Comparison of ENCODE assay signal across 17 cellular contexts in genomic region chr1:36539526-36539925, GRCh38. TPM values are rescaled to one million over a fixed set of nuclear protein-coding genes. Genes with fewer than 3 reads are reported as not detected.
A peak's percentile ranks its signal among the peaks of the same experiment; 100 is the strongest.
DNase-seq lines count a peak whose midpoint lies in the region; ATAC-seq, FAIRE-seq and TF ChIP-seq lines count a peak whose summit lies in the region.
"Had no signal": no experiment of that assay in that cellular context is flagged by ENCODE, and none has a peak within 500 bp of the region (broad histone marks: within the 10 kb centered on the region; RNA-seq: fewer than 3 reads in every experiment).

No MANE protein-coding gene starts in this region.

- TF ChIP-seq RAD21 in HepG2 (CRISPR knock-in tag; IDR thresholded peaks at IDR 0.05): no peak

- H3K14ac ChIP-seq in H9 (ENCODE audit: insufficient read depth, low read length): no peak overlapping the region

- no peak overlapping the region for H2BK20ac ChIP-seq in H9 (ENCODE audit: low read depth, low read length, poor library complexity, severe bottlenecking)

- H2BK12ac ChIP-seq in H9 (ENCODE audit: insufficient read length, low read depth, low read length): no peak overlapping the region

- H3K79me2 ChIP-seq in H9 (ENCODE audit: insufficient read depth, low read length) (no peaks in the 10 kb centered on the region), HepG2 (ENCODE audit: insufficient read depth, low read length) (no peaks in the 10 kb centered on the region)

- H3K27me3 ChIP-seq in H9 (ENCODE audit: insufficient read depth, low read length) (no peaks in the 10 kb centered on the region), HepG2 (ENCODE audit: control insufficient read depth in 1 of 2, insufficient read depth in 2 of 2, low read length in 2 of 2) (peaks cover 0 to 2% of the 10 kb centered on the region in 2 experiments; a peak in 1 of 5 replicates), testis (no peaks in the 10 kb centered on the region)

- in situ Hi-C loops in HepG2 (cut with HindIII; ENCODE audit: extremely low pct_ligation_motif_present, low pct_unique_long_range_greater_than_20kb): no loop called here

- FAIRE-seq in HepG2 (lab: Jason Lieb, UNC): no peak
- FAIRE-seq: A204.1, GM12891 had no signal

- H3K9me3 ChIP-seq in H9 (ENCODE audit: control insufficient read depth, low read depth, low read length): no peaks in the 10 kb centered on the region
- H3K9me3 ChIP-seq in HepG2 (ENCODE audit: low read length): no peaks in the 10 kb centered on the region
- no peaks in the 10 kb centered on the region for H3K9me3 ChIP-seq in testis
- H3K9me3 ChIP-seq: HAP-1 had no signal

- no peak overlapping the region for H4K8ac ChIP-seq in H9 (replicated peaks; ENCODE audit: insufficient read length, low read depth, low read length)

- no peaks in the 10 kb centered on the region for H3K79me1 ChIP-seq in H9 (ENCODE audit: insufficient read depth, low read depth, low read length, poor library complexity, severe bottlenecking)

- no peaks in the 10 kb centered on the region for H3K36me3 Mint-ChIP-seq in H9 (ENCODE audit: insufficient read depth in 1 of 3, low read depth in 3 of 3)
- H3K36me3 Mint-ChIP-seq: CD4-positive, alpha-beta memory T cell had no signal

- CTCF ChIA-PET in HepG2 (lab: Yijun Ruan, JAX; ENCODE audit: low intra/inter-chr PET ratio, low total read pairs): no interaction called here

- DNase-seq in H9 (peak; percentile 18), coronary artery (ENCODE audit: low spot score) (peak; percentile 38), HepG2 (ENCODE audit: low spot score) (no peak), testis (peak; percentile 7), cerebellum (ENCODE audit: low spot score) (no peak)
- DNase-seq in stimulated activated naive CD8-positive, alpha-beta T cell treated with anti-CD3 and anti-CD28 coated beads, Interleukin-15, amount 100 ng/mL, for 72 hours: no peak
- DNase-seq: C1 segment of cervical spinal cord; CD4-positive, alpha-beta memory T cell; DMS79; GOT3 had no signal

- H3K4me1 Mint-ChIP-seq in H9: peaks cover 0 to 7% of the 10 kb centered on the region in 2 experiments; a peak in 1 of 4 replicates
- no peaks in the 10 kb centered on the region for H3K4me1 Mint-ChIP-seq in stimulated activated naive CD8-positive, alpha-beta T cell treated with anti-CD3 and anti-CD28 coated beads, Interleukin-15, amount 100 ng/mL, for 72 hours
- H3K4me1 Mint-ChIP-seq: B cell; CD4-positive, alpha-beta memory T cell had no signal

- TF ChIP-seq CTCF in H9 (conservative IDR thresholded peaks at IDR 0.05) (no peak), coronary artery (IDR thresholded peaks at IDR 0.05) (no peak), HepG2 (CRISPR knock-in tag; IDR thresholded peaks at IDR 0.05) (no peak), testis (IDR thresholded peaks at IDR 0.05) (no peak)

- H3K27ac ChIP-seq in H9 (ENCODE audit: insufficient read length, low read depth, low read length) (no peak overlapping the region), coronary artery (no peak overlapping the region), HepG2 (ENCODE audit: extremely low read length, insufficient read depth, low read length) (no peak overlapping the region), testis (no peak overlapping the region)
- H3K27ac ChIP-seq: HL-60 had no signal

- ATAC-seq in HepG2 (peak; percentile 72), GM21723 (IDR thresholded peaks at IDR 0.05; ENCODE audit: unreplicated experiment) (no peak)
- ATAC-seq in stimulated activated naive CD8-positive, alpha-beta T cell treated with anti-CD3 and anti-CD28 coated beads, Interleukin-15, amount 100 ng/mL, for 72 hours: no peak

- intact Hi-C loops in HepG2 (cut with micrococcal nuclease; ENCODE audit: unreplicated experiment) (no loop called here), testis (cut with DNase I; ENCODE audit: low total_unique reads) (no loop called here)

- no peaks in the 10 kb centered on the region for H3K23me2 ChIP-seq in H9 (ENCODE audit: insufficient read length, low read depth, low read length, poor library complexity, severe bottlenecking)

- H3K4me3 Mint-ChIP-seq in H9: no peak overlapping the region
- no peak overlapping the region for H3K4me3 Mint-ChIP-seq in stimulated activated naive CD8-positive, alpha-beta T cell treated with anti-CD3 and anti-CD28 coated beads, Interleukin-15, amount 100 ng/mL, for 72 hours
- H3K4me3 Mint-ChIP-seq: B cell; CD4-positive, alpha-beta memory T cell had no signal

- no peak overlapping the region for H2BK120ac ChIP-seq in H9 (ENCODE audit: low read depth, low read length, poor library complexity, severe bottlenecking)

- BruUV-seq in HepG2 (replicated peaks; lab: Mats Ljungman, UMichigan): no TSS peak

- H2BK5ac ChIP-seq in H9 (ENCODE audit: insufficient read length, low read length): no peak overlapping the region

- POLR2A ChIA-PET in HepG2 (lab: Yijun Ruan, JAX): no interaction called here

- peaks cover 5% of the 10 kb centered on the region for H3K27me3 Mint-ChIP-seq in H9 (ENCODE audit: low read depth)
- H3K27me3 Mint-ChIP-seq in stimulated activated naive CD8-positive, alpha-beta T cell treated with anti-CD3 and anti-CD28 coated beads, Interleukin-15, amount 100 ng/mL, for 72 hours: peaks cover 53% of the 10 kb centered on the region

- H3K4ac ChIP-seq in H9 (ENCODE audit: low read depth, low read length): no peak overlapping the region

- H3K18ac ChIP-seq in H9 (ENCODE audit: insufficient read length, low read depth, low read length): no peak overlapping the region

- no peaks in the 10 kb centered on the region for H3K4me1 ChIP-seq in H9 (ENCODE audit: insufficient read depth, low read length)
- peaks cover 13% of the 10 kb centered on the region for H3K4me1 ChIP-seq in HepG2 (ENCODE audit: insufficient read depth, low read length)
- H3K4me1 ChIP-seq in testis: no peaks in the 10 kb centered on the region
- H3K4me1 ChIP-seq: HAP-1 had no signal

- TF ChIP-seq POLR2A in HepG2 (IDR thresholded peaks at IDR 0.05; ENCODE audit: insufficient read depth in 1 of 2, low read depth in 2 of 2, low read length in 2 of 2) (no peak), testis (IDR thresholded peaks at IDR 0.05) (no peak)

- H3K4me2 ChIP-seq in H9 (ENCODE audit: insufficient read depth, insufficient read length, low read length) (no peak overlapping the region), HepG2 (ENCODE audit: low read depth, low read length) (peak overlapping the region; percentile 26)

- no peak overlapping the region for H4K91ac ChIP-seq in H9 (ENCODE audit: insufficient read length, low read depth, low read length)

- H3K9ac ChIP-seq in H9 (ENCODE audit: extremely low read depth, insufficient read length, low read length): no peak overlapping the region
- no peak overlapping the region for H3K9ac ChIP-seq in HepG2 (ENCODE audit: insufficient read depth, low read depth, low read length)

- no peak overlapping the region for H4K5ac ChIP-seq in H9 (ENCODE audit: insufficient read length, low read depth, low read length)

- WGBS in H9 (ENCODE audit: extremely low coverage, insufficient read length, low lambda C conversion rate): no CpG with 5 or more reads among the region's 2 CpGs
- 43% methylated on average over 2 of the region's 2 CpGs for WGBS in HepG2 (ENCODE audit: low lambda C conversion rate)
- WGBS in testis, 2 donors: 75 to 82% methylated on average over 2 of the region's 2 CpGs

- H3K27ac Mint-ChIP-seq in H9: peak overlapping the region in 1 of 3 experiments; percentile 54; a peak in 1 of 7 replicates
- H3K27ac Mint-ChIP-seq in stimulated activated naive CD8-positive, alpha-beta T cell treated with anti-CD3 and anti-CD28 coated beads, Interleukin-15, amount 100 ng/mL, for 72 hours: no peak overlapping the region
- H3K27ac Mint-ChIP-seq: B cell; CD4-positive, alpha-beta memory T cell had no signal

- H3K9me3 Mint-ChIP-seq in H9: no peaks in the 10 kb centered on the region
- H3K9me3 Mint-ChIP-seq in stimulated activated naive CD8-positive, alpha-beta T cell treated with anti-CD3 and anti-CD28 coated beads, Interleukin-15, amount 100 ng/mL, for 72 hours: no peaks in the 10 kb centered on the region
- H3K9me3 Mint-ChIP-seq: CD4-positive, alpha-beta memory T cell had no signal

- H3K4me3 ChIP-seq in coronary artery (no peak overlapping the region), HepG2 (replicated peaks in 1 of 3; ENCODE audit: insufficient read depth in 1 of 3, low read depth in 2 of 3, low read length in 3 of 3) (no peak overlapping the region), testis (no peak overlapping the region)
- H3K4me3 ChIP-seq: HAP-1 had no signal

- H3K23ac ChIP-seq in H9 (ENCODE audit: insufficient read length, low read depth, low read length): no peak overlapping the region

- H3K56ac ChIP-seq in H9 (ENCODE audit: insufficient read length, low read depth, low read length): no peak overlapping the region

- no peak overlapping the region for H2AFZ ChIP-seq in H9 (ENCODE audit: low read length)
- no peak overlapping the region for H2AFZ ChIP-seq in HepG2 (ENCODE audit: low read length)

- H3T11ph ChIP-seq in H9 (ENCODE audit: low read length): no peak overlapping the region

- no peak overlapping the region for H2AK5ac ChIP-seq in H9 (ENCODE audit: insufficient read length, low read length)

- H4K20me1 ChIP-seq in H9 (ENCODE audit: control insufficient read depth, insufficient read depth, insufficient read length) (no peaks in the 10 kb centered on the region), HepG2 (ENCODE audit: insufficient read depth, low read length) (no peaks in the 10 kb centered on the region)

- H2BK15ac ChIP-seq in H9 (ENCODE audit: low read depth, low read length): no peak overlapping the region

- TF ChIP-seq EP300 in HepG2 (IDR thresholded peaks at IDR 0.05; ENCODE audit: low read depth in 2 of 2, low read length in 2 of 2) (no peak), HepG2 (CRISPR knock-in tag; IDR thresholded peaks at IDR 0.05; ENCODE audit: borderline replicate concordance) (no peak)

- H3K36me3 ChIP-seq in HepG2 (replicated peaks in 1 of 2; ENCODE audit: control insufficient read depth in 1 of 2, insufficient read depth in 2 of 2, low read length in 2 of 2): no peaks in the 10 kb centered on the region
- H3K36me3 ChIP-seq in testis (ENCODE audit: low read depth, missing control alignments): no peaks in the 10 kb centered on the region
- H3K36me3 ChIP-seq: HAP-1 had no signal

RNA-seq across cellular contexts. Expression of gene CSF3R, which starts 56.8 kb away (rescaled TPM):
- total RNA-seq in H9 (2021): not detected in 2 replicates
- total RNA-seq in HepG2 (2016; rRNA removed; fragmentation: Illumina TruSeq; extraction: Trizol): 3.5 and 11.9 TPM in 2 replicates
- total RNA-seq in HepG2 (2016; cell fraction: cytosol; rRNA removed; fragmentation: Illumina TruSeq; extraction: Trizol; ENCODE audit: low read depth): 2.8 and 3.1 TPM in 2 replicates
- total RNA-seq in HepG2 (2016; cell fraction: insoluble cytoplasmic fraction; rRNA removed; fragmentation: Illumina TruSeq; extraction: Trizol): 3.2 and 11.8 TPM in 2 replicates
- total RNA-seq in HepG2 (2016; cell fraction: membrane; rRNA removed; fragmentation: Illumina TruSeq; extraction: Trizol): 5.6 and 6.3 TPM in 2 replicates
- total RNA-seq in HepG2 (2016; cell fraction: nucleus; rRNA removed; fragmentation: Illumina TruSeq; extraction: Trizol): 17.4 and 18.5 TPM in 2 replicates
- polyA plus RNA-seq in HepG2 (2011; rRNA removed): 28.8 and 45.4 TPM in 2 replicates
- polyA plus RNA-seq in HepG2 (2011; cell fraction: cytosol; rRNA removed): 14.7 and 16.4 TPM in 2 replicates
- 91.0 and 108 TPM in 2 replicates for polyA plus RNA-seq in HepG2 (2011; cell fraction: nucleus; rRNA removed)
- polyA plus RNA-seq in HepG2 (2012): 30.0 and 40.7 TPM in 2 replicates
- 2.0 and 2.5 TPM in 2 replicates for polyA plus RNA-seq in HepG2 (2016; cell fraction: cytosol; fragmentation: Illumina TruSeq; extraction: Trizol; ENCODE audit: low read depth)
- 5.0 and 5.6 TPM in 2 replicates for polyA plus RNA-seq in HepG2 (2016; cell fraction: insoluble cytoplasmic fraction; fragmentation: Illumina TruSeq; extraction: Trizol; ENCODE audit: low read depth)
- 5.1 and 5.2 TPM in 2 replicates for polyA plus RNA-seq in HepG2 (2016; cell fraction: membrane; fragmentation: Illumina TruSeq; extraction: Trizol; ENCODE audit: low read depth)
- polyA plus RNA-seq in HepG2 (2016; cell fraction: nucleus; fragmentation: Illumina TruSeq; extraction: Trizol; ENCODE audit: insufficient read depth, low read depth): 40.8 and 46.3 TPM in 2 replicates
- 1.5 and 20.2 TPM in 2 replicates for polyA minus RNA-seq in HepG2 (2011; rRNA and poly(A)+ RNA removed; ENCODE audit: low replicate concordance)
- 6.9 and 10.3 TPM in 2 replicates for polyA minus RNA-seq in HepG2 (2011; cell fraction: cytosol; rRNA and poly(A)+ RNA removed)
- polyA minus RNA-seq in HepG2 (2011; cell fraction: nucleus; rRNA and poly(A)+ RNA removed): 28.3 and 40.9 TPM in 2 replicates
- 1 to 10 TPM; 2.0 to 4.9 TPM for total RNA-seq in testis
- polyA plus RNA-seq in testis (ENCODE audit: insufficient read depth, low read depth, low replicate concordance): 3.8 TPM
- 3.4 TPM for total RNA-seq in cerebellum
- total RNA-seq: G401 had no signal
- polyA plus RNA-seq: CD4-positive, alpha-beta memory T cell had no signal

Comparison
In these comparisons a context has a peak if more than half of its experiments do, and no peak if none do; other contexts are left out.
1. DNase-seq: peak in H9 (single experiment), coronary artery (single experiment) and testis (single experiment); none in HepG2 (single experiment), stimulated activated naive CD8-positive, alpha-beta T cell treated with anti-CD3 and anti-CD28 coated beads, Interleukin-15, amount 100 ng/mL, for 72 hours (0 of 2) and cerebellum (single experiment).